In genomic region chr7:137953692-137954470, GRCh38 we compare ENCODE assay signal across 8 cellular contexts. TPM values are rescaled to one million over a fixed set of nuclear protein-coding genes. Genes with fewer than 3 reads are reported as not detected.
A peak's percentile ranks its signal among the peaks of the same experiment; 100 is the strongest.
DNase-seq lines count a peak whose midpoint lies in the region; ATAC-seq and TF ChIP-seq lines count a peak whose summit lies in the region.

No MANE protein-coding gene starts in this region.

- in situ Hi-C loops in HAP-1 (cut with MboI; ENCODE audit: low sequenced_read_pairs) = no loop called here

- H3K4me1 ChIP-seq in HAP-1 (peaks cover 21% of the 10 kb centered on the region), rectal smooth muscle tissue (ENCODE audit: control insufficient read depth, insufficient read depth, low read length) (peaks cover 47% of the 10 kb centered on the region), ovary (ENCODE audit: insufficient read depth) (peaks cover 24% of the 10 kb centered on the region)

- H3K27me3 ChIP-seq in HAP-1 (ENCODE audit: low read depth) (no peaks in the 10 kb centered on the region), rectal smooth muscle tissue (ENCODE audit: control insufficient read depth, insufficient read depth, low read length) (no peaks in the 10 kb centered on the region), ovary (no peaks in the 10 kb centered on the region)

- TF ChIP-seq CTCF in ovary (IDR thresholded peaks at IDR 0.05) = no peak

- H3K36me3 ChIP-seq in HAP-1 (replicated peaks) (no peaks in the 10 kb centered on the region), rectal smooth muscle tissue (ENCODE audit: control insufficient read depth, insufficient read depth, low read length) (no peaks in the 10 kb centered on the region), ovary (no peaks in the 10 kb centered on the region)

- ATAC-seq in HG02870 (IDR thresholded peaks at IDR 0.05; ENCODE audit: unreplicated experiment) = no peak

- H3K4me3 ChIP-seq in HAP-1 = no peak overlapping the region
- H3K4me3 ChIP-seq in rectal smooth muscle tissue (ENCODE audit: low read length) = no peak overlapping the region
- no peak overlapping the region for H3K4me3 ChIP-seq in ovary

- H3K27ac ChIP-seq in epithelial cell of prostate (peak overlapping the region; percentile 44), rectal smooth muscle tissue (ENCODE audit: low read depth, low read length) (peak overlapping the region; percentile 86), ovary (no peak overlapping the region)

- H3K9me3 ChIP-seq in HAP-1 = no peaks in the 10 kb centered on the region
- H3K9me3 ChIP-seq in ovary = no peaks in the 10 kb centered on the region

- DNase-seq in HAP-1 (ENCODE audit: low spot score in 2 of 2) = peak; percentile 28 to 63
- peak; percentile 83 for DNase-seq in NCI-H82 (lab: John Stamatoyannopoulos, UW)
- peak; percentile 43 for DNase-seq in epithelial cell of prostate (ENCODE audit: low read depth, low spot score)
- DNase-seq in activated naive CD4-positive, alpha-beta T cell treated with anti-CD3 and anti-CD28 coated beads, Interleukin-2, amount 50 U/mL, for 16 hours = no peak
- no peak for DNase-seq in ovary
- no peak for DNase-seq in Ammon's horn (ENCODE audit: low spot score)

- intact Hi-C loops in ovary (cut with DNase I) = no loop called here

- TF ChIP-seq EP300 in ovary (IDR thresholded peaks at IDR 0.05) = no peak

- H3K9ac ChIP-seq in rectal smooth muscle tissue (ENCODE audit: low read length) = no peak overlapping the region

- 31 to 37% (median 34%) methylated on average over 6 of the region's 6 CpGs for WGBS in ovary, 3 donors

- no peak for TF ChIP-seq POLR2A in ovary (IDR thresholded peaks at IDR 0.05)

RNA-seq across cellular contexts. Expression of gene CREB3L2, which starts 48.0 kb away (rescaled TPM):
- 100 to 1,000 TPM in 1 of 7 donors, 10 to 100 TPM in 6; 24.7 to 110 (median 89.6) TPM for total RNA-seq in ovary
- 10 to 100 TPM; 21.2 to 47.5 TPM for polyA plus RNA-seq in ovary

Comparison
In these comparisons a context has a peak if more than half of its experiments do, and no peak if none do; other contexts are left out.
1. DNase-seq: peak in HAP-1 (2 of 2), NCI-H82 (single experiment) and epithelial cell of prostate (single experiment); none in activated naive CD4-positive, alpha-beta T cell treated with anti-CD3 and anti-CD28 coated beads, Interleukin-2, amount 50 U/mL, for 16 hours (single experiment), ovary (0 of 5) and Ammon's horn (single experiment).
2. H3K27ac ChIP-seq: peak in epithelial cell of prostate (single experiment) and rectal smooth muscle tissue (single experiment); none in ovary (0 of 2).